In genomic region chr12:2198088-2198501, GRCh38 we compare ENCODE assay signal across 1 cellular context.
TF ChIP-seq lines count a peak whose summit lies in the region.

No MANE protein-coding gene starts in this region.

TF ChIP-seq in HEK293, 187 proteins besides CTCF, POLR2A, EP300 and RAD21 (continued from another document and continues in another):
- TF ChIP-seq ZFHX2 (tag by site-specific recombination; conservative IDR thresholded peaks at IDR 0.05) (peak; percentile 53), TRIM28 (IDR thresholded peaks at IDR 0.05; ENCODE audit: borderline replicate concordance, low read length) (no peak), INSM2 (tag by site-specific recombination; IDR thresholded peaks at IDR 0.05) (0 out of 2 replicates have a peak, but pooled peaks have one; percentile 36), REPIN1 (tag by site-specific recombination; IDR thresholded peaks at IDR 0.05; ENCODE audit: low read depth) (no peak), ZNF239 (tag by site-specific recombination; IDR thresholded peaks at IDR 0.05) (no peak), SALL2 (tag by site-specific recombination; IDR thresholded peaks at IDR 0.05; ENCODE audit: borderline replicate concordance) (no peak), ZEB2 (tag by site-specific recombination; IDR thresholded peaks at IDR 0.05) (0 out of 2 replicates have a peak, but pooled peaks have one; percentile 18), ZNF555 (tag by site-specific recombination; conservative IDR thresholded peaks at IDR 0.05) (no peak), ZNF530 (tag by site-specific recombination; IDR thresholded peaks at IDR 0.05; ENCODE audit: low read depth) (no peak), ZBTB8A (tag by site-specific recombination; IDR thresholded peaks at IDR 0.05) (no peak), HOXD13 (CRISPR knock-in tag; IDR thresholded peaks at IDR 0.05; ENCODE audit: borderline replicate concordance) (no peak), ZNF660 (tag by site-specific recombination; IDR thresholded peaks at IDR 0.05) (peak; percentile 98), ZBTB21 (tag by site-specific recombination; IDR thresholded peaks at IDR 0.05) (0 out of 2 replicates have a peak, but pooled peaks have one; percentile 34), ZNF629 (tag by site-specific recombination; IDR thresholded peaks at IDR 0.05) (0 out of 2 replicates have a peak, but pooled peaks have one; percentile 30), ZNF621 (tag by site-specific recombination; IDR thresholded peaks at IDR 0.05) (no peak), ZNF184 (tag by site-specific recombination; IDR thresholded peaks at IDR 0.05) (no peak), KLF16 (tag by site-specific recombination; IDR thresholded peaks at IDR 0.05) (no peak), BCL11B (tag by site-specific recombination; IDR thresholded peaks at IDR 0.05; ENCODE audit: low read depth) (no peak), PBX3 (CRISPR knock-in tag; IDR thresholded peaks at IDR 0.05) (no peak), PRDM10 (tag by site-specific recombination; IDR thresholded peaks at IDR 0.05) (peak; percentile 81), PATZ1 (tag by site-specific recombination; IDR thresholded peaks at IDR 0.05) (peak; percentile 21; the same call in 1 of the 2 replicates), PRDM6 (tag by site-specific recombination; IDR thresholded peaks at IDR 0.05) (no peak), ZNF391 (tag by site-specific recombination; IDR thresholded peaks at IDR 0.05; ENCODE audit: borderline replicate concordance, low read depth) (no peak), ZNF585B (tag by site-specific recombination; IDR thresholded peaks at IDR 0.05) (no peak), HOXC10 (CRISPR knock-in tag; IDR thresholded peaks at IDR 0.05) (no peak), ZNF645 (tag by site-specific recombination; IDR thresholded peaks at IDR 0.05) (no peak), ZNF157 (tag by site-specific recombination; IDR thresholded peaks at IDR 0.05) (no peak), ATF2 (tag by site-specific recombination; IDR thresholded peaks at IDR 0.05; ENCODE audit: low read depth) (0 out of 2 replicates have a peak, but pooled peaks have one; percentile 14), ZBTB49 (tag by site-specific recombination; IDR thresholded peaks at IDR 0.05; ENCODE audit: low read depth) (no peak), ZNF785 (tag by site-specific recombination; IDR thresholded peaks at IDR 0.05) (no peak), ZNF133 (tag by site-specific recombination; IDR thresholded peaks at IDR 0.05) (no peak), ZNF169 (tag by site-specific recombination; IDR thresholded peaks at IDR 0.05) (no peak), ZNF626 (tag by site-specific recombination; IDR thresholded peaks at IDR 0.05) (no peak), ZNF138 (tag by site-specific recombination; IDR thresholded peaks at IDR 0.05; ENCODE audit: borderline replicate concordance) (no peak), ZNF843 (tag by site-specific recombination; IDR thresholded peaks at IDR 0.05) (no peak), ZSCAN23 (tag by site-specific recombination; IDR thresholded peaks at IDR 0.05) (no peak), ZNF423 (tag by site-specific recombination; IDR thresholded peaks at IDR 0.05) (no peak), ZSCAN16 (tag by site-specific recombination; IDR thresholded peaks at IDR 0.05) (no peak), ZNF37A (tag by site-specific recombination; IDR thresholded peaks at IDR 0.05) (no peak), ZNF366 (tag by site-specific recombination; conservative IDR thresholded peaks at IDR 0.05) (0 out of 2 replicates have a peak, but pooled peaks have one; percentile 28), ZNF514 (tag by site-specific recombination; IDR thresholded peaks at IDR 0.05) (no peak), KLF9 (tag by site-specific recombination; IDR thresholded peaks at IDR 0.05; ENCODE audit: low read depth) (0 out of 2 replicates have a peak, but pooled peaks have one; percentile 19), ZFP69B (tag by site-specific recombination; IDR thresholded peaks at IDR 0.05) (no peak), ZNF704 (tag by site-specific recombination; IDR thresholded peaks at IDR 0.05) (no peak), ZNF670 (tag by site-specific recombination; IDR thresholded peaks at IDR 0.05; ENCODE audit: low read depth) (no peak), ZNF776 (tag by site-specific recombination; IDR thresholded peaks at IDR 0.05; ENCODE audit: borderline replicate concordance) (no peak), ZNF248 (tag by site-specific recombination; IDR thresholded peaks at IDR 0.05) (no peak), ZNF548 (tag by site-specific recombination; IDR thresholded peaks at IDR 0.05) (no peak), ZNF837 (tag by site-specific recombination; IDR thresholded peaks at IDR 0.05) (no peak), ZBTB48 (tag by site-specific recombination; IDR thresholded peaks at IDR 0.05) (no peak), ZNF777 (tag by site-specific recombination; IDR thresholded peaks at IDR 0.05; ENCODE audit: borderline replicate concordance) (no peak), GLI4 (tag by site-specific recombination; IDR thresholded peaks at IDR 0.05) (no peak)
